In genomic region chr3:101827211-101828174, GRCh38 we compare ENCODE assay signal across 1 cellular context.
TF ChIP-seq lines count a peak whose summit lies in the region.

No MANE protein-coding gene starts in this region.

TF ChIP-seq in GM12878, 131 proteins besides CTCF, POLR2A, EP300 and RAD21 (continues in another document):
- TF ChIP-seq BCLAF1 (IDR thresholded peaks at IDR 0.05) (no peak), FOXK2 (IDR thresholded peaks at IDR 0.05) (no peak), KDM1A (IDR thresholded peaks at IDR 0.05; ENCODE audit: borderline replicate concordance) (no peak), CHD2 (IDR thresholded peaks at IDR 0.05; ENCODE audit: borderline replicate concordance, low read depth, low read length) (peak; percentile 83), MXI1 (IDR thresholded peaks at IDR 0.05; ENCODE audit: low read depth, low read length) (peak; percentile 92), CBFB (IDR thresholded peaks at IDR 0.05; ENCODE audit: low read depth) (peak; percentile 76; the same call in 1 of the 2 replicates), MTA2 (IDR thresholded peaks at IDR 0.05; ENCODE audit: low read depth) (peak; percentile 89), NFYA (IDR thresholded peaks at IDR 0.05; ENCODE audit: borderline replicate concordance, low read depth, low read length) (no peak), MTA3 (IDR thresholded peaks at IDR 0.05; ENCODE audit: borderline replicate concordance, low read length) (no peak; the same call in 1 of the 2 replicates), FOS (IDR thresholded peaks at IDR 0.05; ENCODE audit: borderline replicate concordance, extremely low read depth, insufficient read length) (no peak), TAF1 (IDR thresholded peaks at IDR 0.05; ENCODE audit: borderline replicate concordance, low read depth, low read length) (peak; percentile 84), HDAC6 (IDR thresholded peaks at IDR 0.05; ENCODE audit: unreplicated experiment) (no peak), RUNX3 (IDR thresholded peaks at IDR 0.05; ENCODE audit: low read length) (peak; percentile 81), REST (IDR thresholded peaks at IDR 0.05; ENCODE audit: low read depth, low read length) (peak; percentile 35; the same call in 1 of the 2 replicates), HDAC2 (IDR thresholded peaks at IDR 0.05) (no peak), ESRRA (IDR thresholded peaks at IDR 0.05; ENCODE audit: low read length) (no peak), JUND (IDR thresholded peaks at IDR 0.05; ENCODE audit: low read depth, low read length) (no peak), HCFC1 (IDR thresholded peaks at IDR 0.05; ENCODE audit: low read length) (no peak), MYB (IDR thresholded peaks at IDR 0.05; ENCODE audit: borderline replicate concordance, low read depth, low read length) (0 out of 2 replicates have a peak, but pooled peaks have one; percentile 57), RBBP5 (conservative IDR thresholded peaks at IDR 0.05) (no peak), BACH1 (IDR thresholded peaks at IDR 0.05; ENCODE audit: borderline replicate concordance) (peak; percentile 45; the same call in 1 of the 2 replicates), ZBTB11 (CRISPR knock-in tag; IDR thresholded peaks at IDR 0.05) (no peak), ZBTB33 (IDR thresholded peaks at IDR 0.05) (no peak), TCF7 (IDR thresholded peaks at IDR 0.05; ENCODE audit: borderline replicate concordance) (0 out of 2 replicates have a peak, but pooled peaks have one; percentile 44), YY1 (IDR thresholded peaks at IDR 0.05; ENCODE audit: low read depth, low read length) (peak; percentile 62; the same call in 1 of the 2 replicates), CREB1 (IDR thresholded peaks at IDR 0.05; ENCODE audit: low read depth) (peak; percentile 79), ZBED1 (IDR thresholded peaks at IDR 0.05; ENCODE audit: borderline replicate concordance) (peak; percentile 92), GABPA (IDR thresholded peaks at IDR 0.05; ENCODE audit: low read depth) (no peak), CUX1 (IDR thresholded peaks at IDR 0.05; ENCODE audit: insufficient replicate concordance, low read depth, low read length) (no peak)
- TF ChIP-seq, protein P1, sequence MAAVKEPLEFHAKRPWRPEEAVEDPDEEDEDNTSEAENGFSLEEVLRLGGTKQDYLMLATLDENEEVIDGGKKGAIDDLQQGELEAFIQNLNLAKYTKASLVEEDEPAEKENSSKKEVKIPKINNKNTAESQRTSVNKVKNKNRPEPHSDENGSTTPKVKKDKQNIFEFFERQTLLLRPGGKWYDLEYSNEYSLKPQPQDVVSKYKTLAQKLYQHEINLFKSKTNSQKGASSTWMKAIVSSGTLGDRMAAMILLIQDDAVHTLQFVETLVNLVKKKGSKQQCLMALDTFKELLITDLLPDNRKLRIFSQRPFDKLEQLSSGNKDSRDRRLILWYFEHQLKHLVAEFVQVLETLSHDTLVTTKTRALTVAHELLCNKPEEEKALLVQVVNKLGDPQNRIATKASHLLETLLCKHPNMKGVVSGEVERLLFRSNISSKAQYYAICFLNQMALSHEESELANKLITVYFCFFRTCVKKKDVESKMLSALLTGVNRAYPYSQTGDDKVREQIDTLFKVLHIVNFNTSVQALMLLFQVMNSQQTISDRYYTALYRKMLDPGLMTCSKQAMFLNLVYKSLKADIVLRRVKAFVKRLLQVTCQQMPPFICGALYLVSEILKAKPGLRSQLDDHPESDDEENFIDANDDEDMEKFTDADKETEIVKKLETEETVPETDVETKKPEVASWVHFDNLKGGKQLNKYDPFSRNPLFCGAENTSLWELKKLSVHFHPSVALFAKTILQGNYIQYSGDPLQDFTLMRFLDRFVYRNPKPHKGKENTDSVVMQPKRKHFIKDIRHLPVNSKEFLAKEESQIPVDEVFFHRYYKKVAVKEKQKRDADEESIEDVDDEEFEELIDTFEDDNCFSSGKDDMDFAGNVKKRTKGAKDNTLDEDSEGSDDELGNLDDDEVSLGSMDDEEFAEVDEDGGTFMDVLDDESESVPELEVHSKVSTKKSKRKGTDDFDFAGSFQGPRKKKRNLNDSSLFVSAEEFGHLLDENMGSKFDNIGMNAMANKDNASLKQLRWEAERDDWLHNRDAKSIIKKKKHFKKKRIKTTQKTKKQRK (IDR thresholded peaks at IDR 0.05; ENCODE audit: low read depth, low read length) = no peak
- TF ChIP-seq, protein P2, sequence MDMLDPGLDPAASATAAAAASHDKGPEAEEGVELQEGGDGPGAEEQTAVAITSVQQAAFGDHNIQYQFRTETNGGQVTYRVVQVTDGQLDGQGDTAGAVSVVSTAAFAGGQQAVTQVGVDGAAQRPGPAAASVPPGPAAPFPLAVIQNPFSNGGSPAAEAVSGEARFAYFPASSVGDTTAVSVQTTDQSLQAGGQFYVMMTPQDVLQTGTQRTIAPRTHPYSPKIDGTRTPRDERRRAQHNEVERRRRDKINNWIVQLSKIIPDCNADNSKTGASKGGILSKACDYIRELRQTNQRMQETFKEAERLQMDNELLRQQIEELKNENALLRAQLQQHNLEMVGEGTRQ (IDR thresholded peaks at IDR 0.05; ENCODE audit: borderline replicate concordance, low read depth, low read length) = no peak; the same call in 1 of the 2 replicates
